In the genomic region with DNA sequence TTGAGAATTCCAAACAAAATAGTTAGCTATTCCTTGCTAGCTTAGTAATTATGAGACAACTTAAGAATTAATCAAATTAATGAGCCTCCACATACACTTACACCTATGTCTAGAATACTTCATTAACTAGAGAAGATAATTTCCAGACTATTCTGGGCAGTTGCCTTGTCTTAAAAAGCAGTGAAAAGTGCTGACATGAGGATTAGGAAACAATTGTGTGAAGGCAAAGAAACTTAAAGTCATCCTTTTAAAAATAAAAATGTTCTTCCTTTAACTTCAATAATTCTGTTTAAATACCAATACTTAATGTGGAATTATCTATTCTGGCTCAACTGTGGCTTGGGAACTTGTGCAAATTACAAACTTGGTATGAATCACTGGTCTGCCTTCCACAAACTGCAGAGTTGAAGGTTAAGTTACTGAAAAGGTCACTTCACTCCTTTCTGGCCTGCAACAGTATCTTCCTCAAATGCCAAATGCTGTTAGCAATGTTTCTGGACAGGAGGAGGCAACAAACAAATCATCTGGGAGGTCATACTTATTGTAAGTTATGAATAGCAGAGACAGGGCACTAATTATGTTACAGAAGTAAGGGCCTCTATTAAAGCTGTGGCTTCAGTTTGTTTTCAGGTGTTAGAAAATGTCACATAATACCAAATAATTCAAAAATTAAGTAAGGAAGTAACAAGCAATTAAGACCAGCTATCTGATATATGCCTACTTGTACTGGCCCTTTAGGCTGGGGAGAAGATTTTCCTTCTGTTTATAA, we compare ENCODE assay signal across 9 cellular contexts. TPM values are rescaled to one million over a fixed set of nuclear protein-coding genes. Genes with fewer than 3 reads are reported as not detected.
DNase-seq lines count a peak whose midpoint lies in the region; ATAC-seq and TF ChIP-seq lines count a peak whose summit lies in the region.
"Had no signal": no experiment of that assay in that cellular context is flagged by ENCODE, and none has a peak within 500 bp of the region (broad histone marks: within the 10 kb centered on the region; RNA-seq: fewer than 3 reads in every experiment).

No MANE protein-coding gene starts in this region.

- DNase-seq in ACHN (peak; percentile 36), NB4 (ENCODE audit: low read depth) (peak; percentile 72), cardiac fibroblast (ENCODE audit: low read depth in 2 of 2) (peak; percentile 62 to 72), mucosa of descending colon (no peak), COLO829 (ENCODE audit: low spot score) (no peak), NCI-H1417 treated with DMSO at 0.1 percent for 48 hours (lab: John Stamatoyannopoulos, UW) (no peak)
- DNase-seq in stimulated activated naive CD4-positive, alpha-beta T cell (lab: John Stamatoyannopoulos, UW): no peak
- no peak for DNase-seq in activated CD4-positive, CD25-positive, alpha-beta regulatory T cell treated with anti-CD3 and anti-CD28 coated beads, Interleukin-2, amount 50 U/mL, for 72 hours
- DNase-seq: DND-41 had no signal

- TF ChIP-seq POLR2A in NB4 (IDR thresholded peaks at IDR 0.05; ENCODE audit: extremely low read depth, insufficient read length): no peak

- intact Hi-C loops in mucosa of descending colon (cut with DNase I, micrococcal nuclease): no loop called here

- no peaks in the 10 kb centered on the region for H3K36me3 ChIP-seq in mucosa of descending colon (ENCODE audit: low read depth)

- H3K9me3 ChIP-seq in mucosa of descending colon: no peaks in the 10 kb centered on the region

- peak; percentile 44 for ATAC-seq in mucosa of descending colon

- TF ChIP-seq CTCF in NB4 (IDR thresholded peaks at IDR 0.05; ENCODE audit: low read depth, low read length) (no peak), cardiac fibroblast (IDR thresholded peaks at IDR 0.05; ENCODE audit: low read depth, low read length) (no peak), mucosa of descending colon (IDR thresholded peaks at IDR 0.05) (no peak)

- in situ Hi-C loops in ACHN (cut with HindIII; ENCODE audit: low pct_ligation_motif_present, low pct_unique_long_range_greater_than_20kb, low sequenced_read_pairs): no loop called here

- peaks cover 27% of the 10 kb centered on the region for H3K4me1 ChIP-seq in mucosa of descending colon (ENCODE audit: low read depth)

- H3K4me3 ChIP-seq in NB4 (ENCODE audit: low read depth, low read length) (no peak overlapping the region), cardiac fibroblast (replicated peaks in 1 of 2; ENCODE audit: low read depth in 2 of 2, low read length in 2 of 2) (no peak overlapping the region), mucosa of descending colon (no peak overlapping the region)

RNA-seq across cellular contexts. Expression of a gene that starts 19.2 kb away (rescaled TPM):
- 10 to 100 TPM; 32.2 to 34.8 (median 32.8) TPM for total RNA-seq in mucosa of descending colon

RNA-seq across cellular contexts. Expression of a gene that starts 50.0 kb away (rescaled TPM):
- total RNA-seq in mucosa of descending colon: 10 to 100 TPM in 1 of 3 donors, 1 to 10 TPM in 2; 7.2 to 23.7 (median 8.2) TPM

Comparison
In these comparisons a context has a peak if more than half of its experiments do, and no peak if none do; other contexts are left out.
1. DNase-seq: peak in ACHN (single experiment), NB4 (single experiment) and cardiac fibroblast (2 of 2); none in mucosa of descending colon (0 of 3), stimulated activated naive CD4-positive, alpha-beta T cell (0 of 6), COLO829 (single experiment), activated CD4-positive, CD25-positive, alpha-beta regulatory T cell treated with anti-CD3 and anti-CD28 coated beads, Interleukin-2, amount 50 U/mL, for 72 hours (single experiment) and NCI-H1417 treated with DMSO at 0.1 percent for 48 hours (single experiment).